In the genomic region with DNA sequence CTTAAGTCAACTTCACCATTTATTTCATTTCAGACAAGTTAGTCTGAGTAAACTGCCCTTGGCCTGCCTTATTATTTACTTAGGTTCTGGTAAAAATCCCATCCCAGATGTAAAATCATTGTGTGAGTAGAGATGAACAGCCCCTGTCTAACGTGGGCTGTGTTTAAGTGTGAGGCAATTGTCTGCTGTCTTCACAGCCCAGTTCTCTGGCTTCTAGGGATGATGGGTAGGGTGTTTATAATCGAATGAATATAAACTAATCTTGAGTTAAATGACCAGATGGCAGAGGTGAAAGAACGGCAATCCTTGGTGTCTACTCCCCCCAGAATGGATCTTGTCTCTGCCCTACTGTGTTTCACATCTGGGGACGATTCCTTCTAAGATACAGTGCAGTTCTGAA, we compare ENCODE assay signal across 20 cellular contexts.
"Had no signal": no experiment of that assay in that cellular context is flagged by ENCODE, and none has a peak within 500 bp of the region (broad histone marks: within the 10 kb centered on the region; RNA-seq: fewer than 3 reads in every experiment).

No MANE protein-coding gene starts in this region.

- H3K9ac ChIP-seq: KMS-11, SK-N-SH had no signal

- ATAC-seq: activated T-cell treated with anti-CD3 and anti-CD28 coated beads, Interleukin-2, amount 50 U/mL, for 72 hours; Right ventricle myocardium inferior had no signal

- FAIRE-seq: astrocyte had no signal

- H3K27ac ChIP-seq: KMS-11, VCaP had no signal

- H3K9me3 ChIP-seq: SK-N-SH had no signal

- H3K4me2 ChIP-seq: KMS-11, SK-N-SH had no signal

- DNase-seq: activated CD4-positive, alpha-beta memory T cell treated with anti-CD3 and anti-CD28 coated beads, Interleukin-2, amount 10 ng/mL, durations not matched to agents 7 days and 5 days; activated CD4-positive, alpha-beta T cell treated with anti-CD3 and anti-CD28 coated beads, Interleukin-2, amount 10 ng/mL, durations not matched to agents 7 days and 5 days; activated CD4-positive, CD25-positive, alpha-beta regulatory T cell; activated naive CD4-positive, alpha-beta T cell treated with anti-CD3 and anti-CD28 coated beads, Interleukin-2, amount 50 U/mL, for 16 hours; activated T-cell treated with anti-CD3 and anti-CD28 coated beads, Interleukin-2, amount 50 U/mL, for 72 hours; amygdala; NCI-H1092; NCI-H1417; NCI-H1694; NCI-H2029; NCI-H446 treated with DMSO at 0.1 percent for 48 hours; NCI-H524 treated with DMSO at 0.1 percent for 48 hours; NCI-H748 treated with DMSO at 0.1 percent for 48 hours; RPMI8226; SK-N-SH; T-helper 1 cell had no signal

- H3K9me2 ChIP-seq: SK-N-SH had no signal
